ENCODE assay signal across 8 cellular contexts in genomic region chr9:93451762-93452709, GRCh38.
DNase-seq lines count a peak whose midpoint lies in the region; ATAC-seq and TF ChIP-seq lines count a peak whose summit lies in the region.

No MANE protein-coding gene starts in this region.

- H3K9me3 ChIP-seq in muscle layer of colon (ENCODE audit: low read length), result no peaks in the 10 kb centered on the region

- no peak for TF ChIP-seq CTCF in NB4 (IDR thresholded peaks at IDR 0.05; ENCODE audit: low read depth, low read length)

- H3K27ac ChIP-seq in epithelial cell of prostate (peak overlapping the region; percentile 95), muscle layer of colon (ENCODE audit: low read depth, low read length) (peak overlapping the region; percentile 98)

- ATAC-seq in GM19351 (IDR thresholded peaks at IDR 0.05; ENCODE audit: unreplicated experiment), result peak; percentile 14

- no peak for TF ChIP-seq POLR2A in NB4 (IDR thresholded peaks at IDR 0.05; ENCODE audit: extremely low read depth, insufficient read length)

- H3K4me1 ChIP-seq in muscle layer of colon (ENCODE audit: insufficient read depth, low read length), result peaks cover 31% of the 10 kb centered on the region

- H3K4me3 ChIP-seq in NB4 (ENCODE audit: low read depth, low read length), result peak overlapping the region; percentile 91
- H3K4me3 ChIP-seq in muscle layer of colon (ENCODE audit: low read depth in 1 of 2, low read length in 2 of 2), result peak overlapping the region; percentile 82 to 92

- peaks cover 12% of the 10 kb centered on the region for H3K36me3 ChIP-seq in muscle layer of colon (ENCODE audit: insufficient read depth, low read length)

- peak overlapping the region; percentile 74 for H3K9ac ChIP-seq in muscle layer of colon (ENCODE audit: low read length)

- DNase-seq in AG20443 (ENCODE audit: low spot score), result peak; percentile 38
- DNase-seq in NB4 (ENCODE audit: low read depth), result peak; percentile 65
- peak; percentile 32 for DNase-seq in activated T-cell treated with anti-CD3 and anti-CD28 coated beads for 24 hours (ENCODE audit: low read depth)
- DNase-seq in epithelial cell of prostate (ENCODE audit: low read depth, low spot score), result no peak
- peak; percentile 14 to 53 (median 40) for DNase-seq in stimulated activated naive CD4-positive, alpha-beta T cell (lab: John Stamatoyannopoulos, UW)
- no peak for DNase-seq in NCI-H524 treated with DMSO at 0.1 percent for 48 hours (lab: John Stamatoyannopoulos, UW)

- no peaks in the 10 kb centered on the region for H3K27me3 ChIP-seq in muscle layer of colon (ENCODE audit: control insufficient read depth in 1 of 2, insufficient read depth in 2 of 2, low read length in 2 of 2)

Comparison
In these comparisons a context has a peak if more than half of its experiments do, and no peak if none do; other contexts are left out.
1. DNase-seq: peak in AG20443 (single experiment), NB4 (single experiment), activated T-cell treated with anti-CD3 and anti-CD28 coated beads for 24 hours (single experiment) and stimulated activated naive CD4-positive, alpha-beta T cell (6 of 6); none in epithelial cell of prostate (single experiment) and NCI-H524 treated with DMSO at 0.1 percent for 48 hours (single experiment).